2 cellular contexts compared by ENCODE assay signal in the genomic region with DNA sequence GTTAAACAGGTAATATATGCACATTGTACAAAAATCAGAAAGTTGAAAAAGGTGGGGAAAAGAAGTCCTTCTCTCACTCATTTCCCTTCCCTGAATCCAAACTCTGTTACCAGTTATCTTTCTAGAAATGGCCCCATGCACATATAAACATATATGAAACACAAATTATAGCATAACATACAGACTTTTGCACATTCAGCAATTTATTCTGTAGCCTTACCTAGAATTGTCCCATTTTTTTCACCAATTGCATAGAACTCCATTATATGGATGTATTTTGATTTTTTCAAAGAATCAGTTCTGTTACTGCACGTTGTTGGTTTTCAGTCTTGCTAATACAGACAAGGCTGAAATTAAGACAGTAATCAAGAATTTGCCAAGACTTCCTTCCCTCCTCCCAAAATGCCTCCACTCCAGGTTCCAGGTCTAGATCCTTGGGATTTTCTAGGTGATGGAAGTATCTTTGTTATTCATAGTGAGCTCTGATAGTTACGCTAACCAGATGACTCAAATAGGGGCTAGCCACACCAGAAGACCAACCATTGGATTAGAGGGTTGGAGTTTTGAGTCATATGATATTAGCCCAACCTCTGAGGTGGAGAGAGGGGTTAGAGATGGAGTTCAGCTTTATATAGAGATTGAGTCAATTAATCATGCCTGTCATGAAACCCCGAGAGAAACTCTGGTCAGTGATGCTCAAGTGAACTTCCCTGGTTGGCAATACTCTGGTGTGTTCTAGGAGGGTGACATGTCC.
TF ChIP-seq lines count a peak whose summit lies in the region.

No MANE protein-coding gene starts in this region.

TF ChIP-seq in HepG2, 621 proteins besides CTCF, POLR2A, EP300 and RAD21:
- peak; percentile 70 to 89; a peak in 3 of 4 replicates for TF ChIP-seq MAFK (conservative IDR thresholded peaks at IDR 0.05 in 1 of 2, IDR thresholded peaks at IDR 0.05 in 1 of 2; ENCODE audit: low read length in 2 of 2)
- TF ChIP-seq MAFF (IDR thresholded peaks at IDR 0.05; ENCODE audit: low read depth, low read length), result peak; percentile 84
- no peak for TF ChIP-seq NFE2L2 (IDR thresholded peaks at IDR 0.05; ENCODE audit: low read length)
TF ChIP-seq in HepG2: peak in this region for 2.

TF ChIP-seq in SK-N-SH, 30 proteins besides CTCF, POLR2A, EP300 and RAD21:
- TF ChIP-seq POLR2AphosphoS5 (IDR thresholded peaks at IDR 0.05; ENCODE audit: low read depth, low read length) (no peak), USF2 (IDR thresholded peaks at IDR 0.05; ENCODE audit: borderline replicate concordance, low read depth, low read length) (no peak), JUND (IDR thresholded peaks at IDR 0.05) (no peak), TAF1 (IDR thresholded peaks at IDR 0.05; ENCODE audit: borderline replicate concordance, low read depth, low read length) (no peak), FOXJ3 (CRISPR knock-in tag; IDR thresholded peaks at IDR 0.05) (no peak), NFIC (IDR thresholded peaks at IDR 0.05; ENCODE audit: borderline replicate concordance) (no peak), RFX5 (IDR thresholded peaks at IDR 0.05; ENCODE audit: low read length) (no peak), ZBTB33 (IDR thresholded peaks at IDR 0.05; ENCODE audit: borderline replicate concordance, low read depth) (no peak), RXRA (IDR thresholded peaks at IDR 0.05; ENCODE audit: borderline replicate concordance, low read depth) (no peak), GATA2 (CRISPR knock-in tag; IDR thresholded peaks at IDR 0.05) (no peak), FOSL2 (IDR thresholded peaks at IDR 0.05; ENCODE audit: borderline replicate concordance, low read depth) (no peak), SMC3 (IDR thresholded peaks at IDR 0.05; ENCODE audit: low read depth, low read length) (no peak), RCOR1 (IDR thresholded peaks at IDR 0.05; ENCODE audit: low read length) (no peak), SIN3A (IDR thresholded peaks at IDR 0.05; ENCODE audit: borderline replicate concordance, low read depth, low read length) (no peak), TEAD4 (IDR thresholded peaks at IDR 0.05; ENCODE audit: borderline replicate concordance, insufficient read depth) (no peak), GABPA (IDR thresholded peaks at IDR 0.05; ENCODE audit: low read depth) (no peak), FOXM1 (IDR thresholded peaks at IDR 0.05; ENCODE audit: low read depth) (no peak)
- TF ChIP-seq, protein P1, sequence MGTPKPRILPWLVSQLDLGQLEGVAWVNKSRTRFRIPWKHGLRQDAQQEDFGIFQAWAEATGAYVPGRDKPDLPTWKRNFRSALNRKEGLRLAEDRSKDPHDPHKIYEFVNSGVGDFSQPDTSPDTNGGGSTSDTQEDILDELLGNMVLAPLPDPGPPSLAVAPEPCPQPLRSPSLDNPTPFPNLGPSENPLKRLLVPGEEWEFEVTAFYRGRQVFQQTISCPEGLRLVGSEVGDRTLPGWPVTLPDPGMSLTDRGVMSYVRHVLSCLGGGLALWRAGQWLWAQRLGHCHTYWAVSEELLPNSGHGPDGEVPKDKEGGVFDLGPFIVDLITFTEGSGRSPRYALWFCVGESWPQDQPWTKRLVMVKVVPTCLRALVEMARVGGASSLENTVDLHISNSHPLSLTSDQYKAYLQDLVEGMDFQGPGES (IDR thresholded peaks at IDR 0.05; ENCODE audit: low read depth, low read length), result no peak
- TF ChIP-seq, protein P2, sequence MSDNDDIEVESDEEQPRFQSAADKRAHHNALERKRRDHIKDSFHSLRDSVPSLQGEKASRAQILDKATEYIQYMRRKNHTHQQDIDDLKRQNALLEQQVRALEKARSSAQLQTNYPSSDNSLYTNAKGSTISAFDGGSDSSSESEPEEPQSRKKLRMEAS (IDR thresholded peaks at IDR 0.05; ENCODE audit: low read depth), result no peak
- TF ChIP-seq, protein P3, sequence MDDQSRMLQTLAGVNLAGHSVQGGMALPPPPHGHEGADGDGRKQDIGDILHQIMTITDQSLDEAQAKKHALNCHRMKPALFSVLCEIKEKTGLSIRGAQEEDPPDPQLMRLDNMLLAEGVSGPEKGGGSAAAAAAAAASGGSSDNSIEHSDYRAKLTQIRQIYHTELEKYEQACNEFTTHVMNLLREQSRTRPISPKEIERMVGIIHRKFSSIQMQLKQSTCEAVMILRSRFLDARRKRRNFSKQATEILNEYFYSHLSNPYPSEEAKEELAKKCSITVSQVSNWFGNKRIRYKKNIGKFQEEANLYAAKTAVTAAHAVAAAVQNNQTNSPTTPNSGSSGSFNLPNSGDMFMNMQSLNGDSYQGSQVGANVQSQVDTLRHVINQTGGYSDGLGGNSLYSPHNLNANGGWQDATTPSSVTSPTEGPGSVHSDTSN (IDR thresholded peaks at IDR 0.05), result no peak
